Comparison of ENCODE assay signal across 9 cellular contexts in the genomic region with DNA sequence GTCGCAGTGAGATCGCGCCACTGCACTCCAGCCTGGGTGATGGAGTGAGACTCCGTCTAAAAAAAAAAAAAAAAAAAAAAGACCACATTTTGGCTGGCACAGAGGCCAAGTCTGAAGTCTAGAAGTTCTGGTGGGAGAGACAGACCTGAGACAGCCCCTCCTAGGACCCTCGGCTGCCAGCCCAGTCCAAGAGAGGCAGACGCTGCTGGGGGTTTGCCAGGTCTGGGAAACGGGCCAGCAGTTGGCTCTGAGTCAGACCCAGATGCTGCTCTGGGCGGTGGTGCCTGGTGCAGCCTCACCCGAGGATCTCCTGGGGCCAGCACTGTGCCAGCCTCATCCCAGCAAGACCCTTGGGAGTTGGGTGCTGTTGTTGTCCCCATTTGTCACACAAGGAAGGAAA. TPM values are rescaled to one million over a fixed set of nuclear protein-coding genes. Genes with fewer than 3 reads are reported as not detected.
A peak's percentile ranks its signal among the peaks of the same experiment; 100 is the strongest.
DNase-seq lines count a peak whose midpoint lies in the region; ATAC-seq, FAIRE-seq and TF ChIP-seq lines count a peak whose summit lies in the region.
"Had no signal": no experiment of that assay in that cellular context is flagged by ENCODE, and none has a peak within 500 bp of the region (broad histone marks: within the 10 kb centered on the region; RNA-seq: fewer than 3 reads in every experiment).

No MANE protein-coding gene starts in this region.

- TF ChIP-seq CTCF in endothelial cell of umbilical vein (IDR thresholded peaks at IDR 0.05; ENCODE audit: extremely low read depth in 1 of 2, insufficient read depth in 1 of 2, low read depth in 1 of 2, low read length in 2 of 2) (no peak), osteoblast (IDR thresholded peaks at IDR 0.05; ENCODE audit: extremely low read depth, low read depth, low read length) (no peak)

- H3K9me1 ChIP-seq in endothelial cell of umbilical vein (replicated peaks; ENCODE audit: control insufficient read depth, extremely low read depth, insufficient read depth, low read length) = no peaks in the 10 kb centered on the region

- no peaks in the 10 kb centered on the region for H3K36me3 ChIP-seq in endothelial cell of umbilical vein (ENCODE audit: control insufficient read depth in 2 of 2, extremely low read depth in 1 of 2, insufficient read depth in 2 of 2, low read length in 2 of 2)
- no peaks in the 10 kb centered on the region for H3K36me3 ChIP-seq in osteoblast (ENCODE audit: insufficient read depth, low read length)

- H2AFZ ChIP-seq in endothelial cell of umbilical vein (ENCODE audit: low read depth, low read length) = no peak overlapping the region
- no peak overlapping the region for H2AFZ ChIP-seq in osteoblast (ENCODE audit: low read length)

- intact Hi-C loops in endothelial cell of umbilical vein (cut with micrococcal nuclease) = no loop called here

- no peak for TF ChIP-seq POLR2A in endothelial cell of umbilical vein (IDR thresholded peaks at IDR 0.05; ENCODE audit: low read depth, low read length)

- H4K20me1 ChIP-seq in endothelial cell of umbilical vein (replicated peaks; ENCODE audit: control insufficient read depth, extremely low read depth, insufficient read depth, low read length) = no peaks in the 10 kb centered on the region
- H4K20me1 ChIP-seq in osteoblast (ENCODE audit: insufficient read depth, low read length) = no peaks in the 10 kb centered on the region

- no peak overlapping the region for H3K4me3 ChIP-seq in endothelial cell of umbilical vein (replicated peaks in 1 of 3; ENCODE audit: insufficient read depth in 1 of 3, low read depth in 1 of 3, low read length in 3 of 3)
- no peak overlapping the region for H3K4me3 ChIP-seq in osteoblast (ENCODE audit: insufficient read depth, low read length)

- H3K4me1 ChIP-seq in endothelial cell of umbilical vein (ENCODE audit: control insufficient read depth, extremely low read depth, insufficient read depth, low read length) = peaks cover 3% of the 10 kb centered on the region
- peaks cover 4% of the 10 kb centered on the region for H3K4me1 ChIP-seq in osteoblast (ENCODE audit: insufficient read depth, low read length)

- FAIRE-seq in endothelial cell of umbilical vein (lab: Jason Lieb, UNC) = peak; percentile 65

- H3K9me3 ChIP-seq in endothelial cell of umbilical vein (replicated peaks; ENCODE audit: control insufficient read depth, insufficient read depth, low read length) (no peaks in the 10 kb centered on the region), osteoblast (ENCODE audit: low read depth, low read length) (no peaks in the 10 kb centered on the region)

- H3K27me3 ChIP-seq in endothelial cell of umbilical vein (ENCODE audit: control insufficient read depth in 2 of 2, insufficient read depth in 2 of 2, low read length in 2 of 2) (no peaks in the 10 kb centered on the region), osteoblast (ENCODE audit: insufficient read depth, low read length) (peaks cover 3% of the 10 kb centered on the region)

- H3K27ac ChIP-seq in endothelial cell of umbilical vein (ENCODE audit: insufficient read depth, low read depth, low read length) (no peak overlapping the region), osteoblast (ENCODE audit: low read depth, low read length) (no peak overlapping the region)

- BruUV-seq in endothelial cell of umbilical vein (replicated peaks; lab: Mats Ljungman, UMichigan) = no TSS peak

- POLR2A ChIA-PET in endothelial cell of umbilical vein (lab: Charles Lee) = no interaction called here

- H3K4me2 ChIP-seq in endothelial cell of umbilical vein (ENCODE audit: insufficient read depth, low read length) (no peak overlapping the region), osteoblast (ENCODE audit: insufficient read depth, low read length) (no peak overlapping the region)

- CTCF ChIA-PET in endothelial cell of umbilical vein (lab: Charles Lee) = interaction anchor here (0.7 to 1.6 kb wide), 3 partner anchors 10 to 41 kb away, joined by 3 to 7 read pairs (median 4); no protein-coding TSS in a partner anchor

- H3K79me2 ChIP-seq in endothelial cell of umbilical vein (ENCODE audit: control insufficient read depth, insufficient read depth, low read length) = no peaks in the 10 kb centered on the region
- H3K79me2 ChIP-seq in osteoblast (ENCODE audit: insufficient read depth, low read length) = no peaks in the 10 kb centered on the region

- ATAC-seq in GM21825 (IDR thresholded peaks at IDR 0.05; ENCODE audit: unreplicated experiment) (no peak), HG03439 (IDR thresholded peaks at IDR 0.05; ENCODE audit: unreplicated experiment) (no peak), HG02571 (IDR thresholded peaks at IDR 0.05; ENCODE audit: unreplicated experiment) (no peak)

- peak; percentile 52 for DNase-seq in DMS79 (lab: John Stamatoyannopoulos, UW)
- peak; percentile 95 for DNase-seq in NCI-H446 treated with DMSO at 0.1 percent for 48 hours (lab: John Stamatoyannopoulos, UW)
- peak; percentile 68 for DNase-seq in endothelial cell of umbilical vein (ENCODE audit: low read depth, low spot score)
- peak; percentile 93 for DNase-seq in osteoblast (ENCODE audit: insufficient read length, low spot score, missing footprints)
- DNase-seq in activated effector memory CD4-positive, alpha-beta T cell treated with Interleukin-2 at 50 U/mL for 16 hours = no peak
- DNase-seq: NCI-H510A treated with DMSO at 0.1 percent for 48 hours had no signal

- dilution Hi-C loops in endothelial cell of umbilical vein (cut with MboI; ENCODE audit: extremely low pct_ligation_motif_present, low sequenced_read_pairs) = no loop called here

- H3K9ac ChIP-seq in endothelial cell of umbilical vein (replicated peaks; ENCODE audit: extremely low read depth, insufficient read depth, low read length) = no peak overlapping the region

TF ChIP-seq in endothelial cell of umbilical vein, 7 proteins besides CTCF, POLR2A, EP300 and RAD21:
- TF ChIP-seq EZH2 (IDR thresholded peaks at IDR 0.05; ENCODE audit: borderline replicate concordance, low read depth, low read length, severe bottlenecking) (no peak), MYC (IDR thresholded peaks at IDR 0.05; ENCODE audit: low read depth, low read length) (no peak)

RNA-seq across cellular contexts. Expression of gene FCHO1, which starts 5.8 kb away (rescaled TPM):
- total RNA-seq in endothelial cell of umbilical vein = 1.4 and 1.6 TPM in 2 replicates
- 0.66 and 0.80 TPM in 2 replicates for polyA plus RNA-seq in endothelial cell of umbilical vein
- 0.48 and 0.49 TPM in 2 replicates for polyA plus RNA-seq in endothelial cell of umbilical vein (2011; cell fraction: cytosol; rRNA removed)
- polyA plus RNA-seq in endothelial cell of umbilical vein (2011; cell fraction: nucleus; rRNA removed) = 0.53 and 1.2 TPM in 2 replicates
- 3.6 and 5.6 TPM in 2 replicates for polyA plus RNA-seq in endothelial cell of umbilical vein (2012)
- 1.2 and 1.3 TPM in 2 replicates for polyA minus RNA-seq in endothelial cell of umbilical vein
- polyA minus RNA-seq in endothelial cell of umbilical vein (2011; cell fraction: cytosol; rRNA and poly(A)+ RNA removed) = 1.1 TPM
- polyA minus RNA-seq in endothelial cell of umbilical vein (2011; cell fraction: nucleus; rRNA and poly(A)+ RNA removed) = 0.63 and 1.1 TPM in 2 replicates
- total RNA-seq in osteoblast = 0.72 TPM in 1 of 2 replicates, not detected in the other

RNA-seq across cellular contexts. Expression of gene B3GNT3, which starts 37.8 kb away (rescaled TPM):
- not detected in 2 replicates for total RNA-seq in endothelial cell of umbilical vein
- polyA plus RNA-seq in endothelial cell of umbilical vein = 0.10 TPM in 1 of 2 replicates, not detected in the other
- polyA plus RNA-seq in endothelial cell of umbilical vein (2011; cell fraction: cytosol; rRNA removed) = not detected in 2 replicates
- polyA plus RNA-seq in endothelial cell of umbilical vein (2011; cell fraction: nucleus; rRNA removed) = 0.17 TPM in 1 of 2 replicates, not detected in the other
- polyA plus RNA-seq in endothelial cell of umbilical vein (2012) = not detected in 2 replicates
- not detected in 2 replicates for polyA minus RNA-seq in endothelial cell of umbilical vein
- 1.2 TPM for polyA minus RNA-seq in endothelial cell of umbilical vein (2011; cell fraction: cytosol; rRNA and poly(A)+ RNA removed)
- not detected in 2 replicates for polyA minus RNA-seq in endothelial cell of umbilical vein (2011; cell fraction: nucleus; rRNA and poly(A)+ RNA removed)
- not detected in 2 replicates for total RNA-seq in osteoblast

RNA-seq across cellular contexts. Expression of gene MAP1S, which starts 37.8 kb away (rescaled TPM):
- total RNA-seq in endothelial cell of umbilical vein = 143 and 166 TPM in 2 replicates
- 94.8 and 157 TPM in 2 replicates for polyA plus RNA-seq in endothelial cell of umbilical vein
- 40.6 and 56.8 TPM in 2 replicates for polyA plus RNA-seq in endothelial cell of umbilical vein (2011; cell fraction: cytosol; rRNA removed)
- 41.1 and 46.1 TPM in 2 replicates for polyA plus RNA-seq in endothelial cell of umbilical vein (2011; cell fraction: nucleus; rRNA removed)
- polyA plus RNA-seq in endothelial cell of umbilical vein (2012) = 117 and 119 TPM in 2 replicates
- 84.1 and 137 TPM in 2 replicates for polyA minus RNA-seq in endothelial cell of umbilical vein
- 58.3 TPM for polyA minus RNA-seq in endothelial cell of umbilical vein (2011; cell fraction: cytosol; rRNA and poly(A)+ RNA removed)
- polyA minus RNA-seq in endothelial cell of umbilical vein (2011; cell fraction: nucleus; rRNA and poly(A)+ RNA removed) = 35.6 and 43.7 TPM in 2 replicates
- 15.2 and 16.5 TPM in 2 replicates for total RNA-seq in osteoblast
